In the genomic region with DNA sequence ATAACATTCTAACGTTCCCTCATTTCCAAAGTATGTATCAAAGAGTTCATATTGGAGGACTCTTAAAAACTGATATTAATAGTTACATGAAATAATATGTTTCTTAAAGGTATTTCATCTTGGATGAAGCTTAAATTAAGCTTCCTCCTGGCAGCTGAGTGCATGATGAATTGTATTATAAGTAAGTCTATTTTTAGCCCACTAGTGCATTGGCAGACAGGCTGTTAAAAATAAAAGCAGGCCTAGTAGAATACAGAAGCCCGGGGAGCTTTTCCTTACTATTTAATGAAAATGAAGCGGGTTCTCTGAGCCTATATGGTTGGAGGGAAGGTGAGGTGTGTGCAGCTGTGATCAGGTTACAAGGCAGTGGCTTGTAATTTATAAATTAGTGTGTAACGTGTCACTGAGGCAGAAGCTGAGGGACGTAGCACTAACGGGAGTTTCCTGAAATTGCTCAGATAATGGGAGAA, we compare ENCODE assay signal across 8 cellular contexts.
A peak's percentile ranks its signal among the peaks of the same experiment; 100 is the strongest.
DNase-seq lines count a peak whose midpoint lies in the region; ATAC-seq and TF ChIP-seq lines count a peak whose summit lies in the region.

No MANE protein-coding gene starts in this region.

- no peaks in the 10 kb centered on the region for H3K9me3 ChIP-seq in DOHH2 (ENCODE audit: control insufficient read depth, insufficient read depth, low read length)

- H3F3A ChIP-seq in DOHH2 (ENCODE audit: control insufficient read depth, insufficient read depth): no peaks in the 10 kb centered on the region

- H3K79me2 ChIP-seq in DOHH2 (ENCODE audit: control insufficient read depth, low read length): no peaks in the 10 kb centered on the region

- H3K27ac Mint-ChIP-seq in mesothelial cell of epicardium: peak overlapping the region; percentile 62

- H3K27ac ChIP-seq in DOHH2 (ENCODE audit: low read depth, low read length) (no peak overlapping the region), VCaP (peak overlapping the region; percentile 43)

- TF ChIP-seq CTCF in DOHH2 (IDR thresholded peaks at IDR 0.05; ENCODE audit: low read depth, low read length, poor library complexity, severe bottlenecking): no peak
- no peak for TF ChIP-seq CTCF in VCaP (conservative IDR thresholded peaks at IDR 0.05)
- TF ChIP-seq CTCF in mesothelial cell of epicardium (IDR thresholded peaks at IDR 0.05; ENCODE audit: unreplicated experiment): no peak

- H3K36me3 Mint-ChIP-seq in mesothelial cell of epicardium: no peaks in the 10 kb centered on the region

- H3K36me3 ChIP-seq in DOHH2 (ENCODE audit: control insufficient read depth, low read length): no peaks in the 10 kb centered on the region

- no peaks in the 10 kb centered on the region for H4K20me1 ChIP-seq in DOHH2 (ENCODE audit: control insufficient read depth, insufficient read depth, low read depth, low read length)

- DNase-seq in mesothelial cell of epicardium (ENCODE audit: low spot score in 2 of 2, unreplicated experiment in 2 of 2) (no peak), HUDEP-2 (lab: John Stamatoyannopoulos, UW; ENCODE audit: unreplicated experiment in 76 of 76) (no peak)
- DNase-seq in activated CD4-positive, alpha-beta T cell treated with anti-CD3 and anti-CD28 coated beads for 4 hours: no peak

- peaks cover 6% of the 10 kb centered on the region for H3K27me3 Mint-ChIP-seq in mesothelial cell of epicardium (ENCODE audit: low read depth)

- ATAC-seq in GM21723 (IDR thresholded peaks at IDR 0.05; ENCODE audit: unreplicated experiment) (peak; percentile 5), HG02571 (IDR thresholded peaks at IDR 0.05; ENCODE audit: unreplicated experiment) (no peak), GM21786 (IDR thresholded peaks at IDR 0.05; ENCODE audit: unreplicated experiment) (no peak)

- peaks cover 6% of the 10 kb centered on the region for H3K9me3 Mint-ChIP-seq in mesothelial cell of epicardium

- no peaks in the 10 kb centered on the region for H3K9me2 ChIP-seq in DOHH2 (replicated peaks; ENCODE audit: control insufficient read depth, low read length)

- H3K4me2 ChIP-seq in DOHH2 (ENCODE audit: low read length): peak overlapping the region; percentile 42; the same call in 1 of the 2 replicates

- H3K4me3 ChIP-seq in DOHH2 (ENCODE audit: low read length): no peak overlapping the region

- peaks cover 15% of the 10 kb centered on the region for H3K27me3 ChIP-seq in DOHH2 (ENCODE audit: control insufficient read depth, low read length)

- H3K4me3 Mint-ChIP-seq in mesothelial cell of epicardium: peak overlapping the region; percentile 45

- peaks cover 11% of the 10 kb centered on the region for H3K4me1 ChIP-seq in DOHH2 (ENCODE audit: control insufficient read depth, low read length)

- H3K4me1 Mint-ChIP-seq in mesothelial cell of epicardium: peaks cover 9% of the 10 kb centered on the region
